1 cellular context compared by ENCODE assay signal in the genomic region with DNA sequence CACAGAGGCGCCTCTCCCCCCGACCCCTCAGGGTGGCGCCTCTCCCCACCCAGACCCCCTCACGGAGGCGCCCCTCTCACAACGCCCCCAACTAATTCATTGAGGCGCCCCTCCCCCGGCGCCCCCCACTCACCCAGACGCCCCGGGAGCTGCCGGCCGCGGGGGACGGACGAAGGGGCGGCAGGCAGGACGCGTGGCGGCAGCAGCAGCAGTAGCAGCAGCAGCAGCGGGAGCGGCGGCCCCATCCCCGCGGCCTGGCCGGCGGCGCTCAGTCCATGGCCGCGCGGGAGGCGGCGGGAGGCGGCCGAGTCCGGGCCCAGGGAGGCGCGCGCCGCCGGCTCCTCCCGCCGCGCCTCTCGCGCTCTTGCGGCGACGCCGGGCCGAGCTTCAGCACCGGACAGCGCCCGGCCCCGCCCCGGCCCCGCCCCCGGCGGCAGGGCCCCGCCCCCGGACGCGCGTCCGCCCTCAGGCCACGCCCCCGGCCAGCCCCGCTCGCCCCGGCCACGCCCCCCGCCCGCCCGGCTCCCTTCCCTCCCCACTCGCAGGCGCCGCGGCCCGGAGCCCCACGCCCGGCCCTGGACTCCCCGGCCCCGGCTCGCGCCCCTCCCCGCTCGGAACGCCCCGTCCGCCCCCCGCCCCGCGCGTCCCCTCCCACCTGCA.
TF ChIP-seq lines count a peak whose summit lies in the region.

TSS of gene PTPRN2 (minus strand) at position 399 of the 660 bp plus-strand sequence.

TF ChIP-seq in K562, 482 proteins besides CTCF, POLR2A, EP300 and RAD21 (continued from another document and continues in another):
- TF ChIP-seq RERE (CRISPR knock-in tag; IDR thresholded peaks at IDR 0.05; ENCODE audit: borderline replicate concordance): no peak
- TF ChIP-seq NFE2 (IDR thresholded peaks at IDR 0.05; ENCODE audit: low read depth): no peak
- TF ChIP-seq ZNF778 (CRISPR knock-in tag; IDR thresholded peaks at IDR 0.05): no peak
- TF ChIP-seq POLR2AphosphoS2 (IDR thresholded peaks at IDR 0.05; ENCODE audit: low read length): no peak
- no peak for TF ChIP-seq ZNF408 (CRISPR knock-in tag; IDR thresholded peaks at IDR 0.05; ENCODE audit: low read depth)
- TF ChIP-seq YY1 (IDR thresholded peaks at IDR 0.05; ENCODE audit: borderline replicate concordance in 1 of 3, control insufficient read depth in 1 of 3, extremely low read depth in 1 of 3, insufficient read depth in 3 of 3, insufficient read length in 1 of 3, insufficient replicate concordance in 2 of 3, low read depth in 1 of 3, low read length in 2 of 3): peak in 2 of 3 experiments; percentile 70 to 73
- TF ChIP-seq MAFG (tag; conservative IDR thresholded peaks at IDR 0.05): no peak
- TF ChIP-seq, protein P1, sequence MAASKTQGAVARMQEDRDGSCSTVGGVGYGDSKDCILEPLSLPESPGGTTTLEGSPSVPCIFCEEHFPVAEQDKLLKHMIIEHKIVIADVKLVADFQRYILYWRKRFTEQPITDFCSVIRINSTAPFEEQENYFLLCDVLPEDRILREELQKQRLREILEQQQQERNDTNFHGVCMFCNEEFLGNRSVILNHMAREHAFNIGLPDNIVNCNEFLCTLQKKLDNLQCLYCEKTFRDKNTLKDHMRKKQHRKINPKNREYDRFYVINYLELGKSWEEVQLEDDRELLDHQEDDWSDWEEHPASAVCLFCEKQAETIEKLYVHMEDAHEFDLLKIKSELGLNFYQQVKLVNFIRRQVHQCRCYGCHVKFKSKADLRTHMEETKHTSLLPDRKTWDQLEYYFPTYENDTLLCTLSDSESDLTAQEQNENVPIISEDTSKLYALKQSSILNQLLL (CRISPR knock-in tag; IDR thresholded peaks at IDR 0.05; ENCODE audit: borderline replicate concordance): no peak
- TF ChIP-seq MTA3 (IDR thresholded peaks at IDR 0.05; ENCODE audit: borderline replicate concordance): no peak
- TF ChIP-seq THAP12 (CRISPR knock-in tag; IDR thresholded peaks at IDR 0.05): peak; percentile 45; the same call in 1 of the 2 replicates
- no peak for TF ChIP-seq CTCFL (IDR thresholded peaks at IDR 0.05; ENCODE audit: borderline replicate concordance, insufficient read depth, low read depth, low read length, poor library complexity, severe bottlenecking)
- no peak for TF ChIP-seq ETS2 (tag; IDR thresholded peaks at IDR 0.05; ENCODE audit: borderline replicate concordance, poor library complexity, severe bottlenecking)
- peak; percentile 32; the same call in 1 of the 2 replicates for TF ChIP-seq GMEB1 (CRISPR knock-in tag; IDR thresholded peaks at IDR 0.05)
- no peak for TF ChIP-seq ZNF507 (tag; conservative IDR thresholded peaks at IDR 0.05)
- TF ChIP-seq PCBP1 (IDR thresholded peaks at IDR 0.05; ENCODE audit: low read depth, low read length, poor library complexity, severe bottlenecking): peak; percentile 4
- TF ChIP-seq AFF4 (CRISPR knock-in tag; IDR thresholded peaks at IDR 0.05): no peak
- TF ChIP-seq MYC (IDR thresholded peaks at IDR 0.05; ENCODE audit: low read depth, low read length): no peak
- TF ChIP-seq MYC (CRISPR knock-in tag; IDR thresholded peaks at IDR 0.05; ENCODE audit: borderline replicate concordance, low read depth): no peak
- TF ChIP-seq, protein P2, sequence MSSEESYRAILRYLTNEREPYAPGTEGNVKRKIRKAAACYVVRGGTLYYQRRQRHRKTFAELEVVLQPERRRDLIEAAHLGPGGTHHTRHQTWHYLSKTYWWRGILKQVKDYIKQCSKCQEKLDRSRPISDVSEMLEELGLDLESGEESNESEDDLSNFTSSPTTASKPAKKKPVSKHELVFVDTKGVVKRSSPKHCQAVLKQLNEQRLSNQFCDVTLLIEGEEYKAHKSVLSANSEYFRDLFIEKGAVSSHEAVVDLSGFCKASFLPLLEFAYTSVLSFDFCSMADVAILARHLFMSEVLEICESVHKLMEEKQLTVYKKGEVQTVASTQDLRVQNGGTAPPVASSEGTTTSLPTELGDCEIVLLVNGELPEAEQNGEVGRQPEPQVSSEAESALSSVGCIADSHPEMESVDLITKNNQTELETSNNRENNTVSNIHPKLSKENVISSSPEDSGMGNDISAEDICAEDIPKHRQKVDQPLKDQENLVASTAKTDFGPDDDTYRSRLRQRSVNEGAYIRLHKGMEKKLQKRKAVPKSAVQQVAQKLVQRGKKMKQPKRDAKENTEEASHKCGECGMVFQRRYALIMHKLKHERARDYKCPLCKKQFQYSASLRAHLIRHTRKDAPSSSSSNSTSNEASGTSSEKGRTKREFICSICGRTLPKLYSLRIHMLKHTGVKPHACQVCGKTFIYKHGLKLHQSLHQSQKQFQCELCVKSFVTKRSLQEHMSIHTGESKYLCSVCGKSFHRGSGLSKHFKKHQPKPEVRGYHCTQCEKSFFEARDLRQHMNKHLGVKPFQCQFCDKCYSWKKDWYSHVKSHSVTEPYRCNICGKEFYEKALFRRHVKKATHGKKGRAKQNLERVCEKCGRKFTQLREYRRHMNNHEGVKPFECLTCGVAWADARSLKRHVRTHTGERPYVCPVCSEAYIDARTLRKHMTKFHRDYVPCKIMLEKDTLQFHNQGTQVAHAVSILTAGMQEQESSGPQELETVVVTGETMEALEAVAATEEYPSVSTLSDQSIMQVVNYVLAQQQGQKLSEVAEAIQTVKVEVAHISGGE (CRISPR knock-in tag; IDR thresholded peaks at IDR 0.05): no peak
- TF ChIP-seq, protein P3, sequence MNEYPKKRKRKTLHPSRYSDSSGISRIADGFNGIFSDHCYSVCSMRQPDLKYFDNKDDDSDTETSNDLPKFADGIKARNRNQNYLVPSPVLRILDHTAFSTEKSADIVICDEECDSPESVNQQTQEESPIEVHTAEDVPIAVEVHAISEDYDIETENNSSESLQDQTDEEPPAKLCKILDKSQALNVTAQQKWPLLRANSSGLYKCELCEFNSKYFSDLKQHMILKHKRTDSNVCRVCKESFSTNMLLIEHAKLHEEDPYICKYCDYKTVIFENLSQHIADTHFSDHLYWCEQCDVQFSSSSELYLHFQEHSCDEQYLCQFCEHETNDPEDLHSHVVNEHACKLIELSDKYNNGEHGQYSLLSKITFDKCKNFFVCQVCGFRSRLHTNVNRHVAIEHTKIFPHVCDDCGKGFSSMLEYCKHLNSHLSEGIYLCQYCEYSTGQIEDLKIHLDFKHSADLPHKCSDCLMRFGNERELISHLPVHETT (CRISPR knock-in tag; conservative IDR thresholded peaks at IDR 0.05 in 1 of 2, IDR thresholded peaks at IDR 0.05 in 1 of 2): peak in 1 of 2 experiments; percentile 73; a peak in 1 of 4 replicates
- TF ChIP-seq, protein P4, sequence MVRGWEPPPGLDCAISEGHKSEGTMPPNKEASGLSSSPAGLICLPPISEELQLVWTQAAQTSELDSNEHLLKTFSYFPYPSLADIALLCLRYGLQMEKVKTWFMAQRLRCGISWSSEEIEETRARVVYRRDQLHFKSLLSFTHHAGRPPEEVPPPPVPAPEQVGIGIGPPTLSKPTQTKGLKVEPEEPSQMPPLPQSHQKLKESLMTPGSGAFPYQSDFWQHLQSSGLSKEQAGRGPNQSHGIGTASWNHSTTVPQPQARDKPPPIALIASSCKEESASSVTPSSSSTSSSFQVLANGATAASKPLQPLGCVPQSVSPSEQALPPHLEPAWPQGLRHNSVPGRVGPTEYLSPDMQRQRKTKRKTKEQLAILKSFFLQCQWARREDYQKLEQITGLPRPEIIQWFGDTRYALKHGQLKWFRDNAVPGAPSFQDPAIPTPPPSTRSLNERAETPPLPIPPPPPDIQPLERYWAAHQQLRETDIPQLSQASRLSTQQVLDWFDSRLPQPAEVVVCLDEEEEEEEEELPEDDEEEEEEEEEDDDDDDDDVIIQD (CRISPR knock-in tag; IDR thresholded peaks at IDR 0.05): no peak
- TF ChIP-seq MBD2 (IDR thresholded peaks at IDR 0.05; ENCODE audit: borderline replicate concordance, low read depth): no peak
